In the genomic region with DNA sequence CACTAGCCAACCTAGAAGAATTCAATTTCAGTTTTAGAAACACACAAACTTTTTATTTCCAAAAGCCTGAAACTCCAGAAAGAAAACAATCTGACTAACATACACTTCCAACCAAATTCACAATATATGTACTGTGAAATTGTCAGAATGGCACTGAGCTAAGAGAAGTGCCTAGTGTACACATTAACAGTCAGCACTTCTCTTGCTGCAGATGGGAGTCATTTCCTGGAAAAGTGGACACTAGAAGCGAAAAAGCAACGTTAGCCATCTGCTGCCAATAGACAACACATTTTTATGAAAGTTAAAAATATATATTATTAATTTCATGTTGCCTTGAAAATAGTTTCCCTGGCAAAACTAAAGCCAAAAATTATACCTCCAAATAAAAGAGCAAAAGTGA, we compare ENCODE assay signal across 20 cellular contexts.
"Had no signal": no experiment of that assay in that cellular context is flagged by ENCODE, and none has a peak within 500 bp of the region (broad histone marks: within the 10 kb centered on the region; RNA-seq: fewer than 3 reads in every experiment).

No MANE protein-coding gene starts in this region.

- H3K4me3 ChIP-seq: heart right ventricle, thyroid gland had no signal

- H3K27me3 Mint-ChIP-seq: activated CD4-positive, alpha-beta memory T cell treated with anti-CD3 and anti-CD28 coated beads for 36 hours; activated CD4-positive, alpha-beta T cell treated with anti-CD3 and anti-CD28 coated beads for 36 hours; activated naive CD4-positive, alpha-beta T cell treated with anti-CD3 and anti-CD28 coated beads, Interleukin-2, amount 10 ng/mL, durations not matched to agents 7 days and 5 days; activated T-cell treated with anti-CD3 and anti-CD28 coated beads, Interleukin-2, amount 50 U/mL, for 24 hours; naive thymus-derived CD8-positive, alpha-beta T cell had no signal

- H3K27ac Mint-ChIP-seq: activated CD4-positive, alpha-beta memory T cell treated with anti-CD3 and anti-CD28 coated beads for 36 hours; activated CD4-positive, alpha-beta T cell treated with anti-CD3 and anti-CD28 coated beads for 36 hours; activated naive CD4-positive, alpha-beta T cell treated with anti-CD3 and anti-CD28 coated beads, Interleukin-2, amount 10 ng/mL, durations not matched to agents 7 days and 5 days; activated T-cell treated with anti-CD3 and anti-CD28 coated beads, Interleukin-2, amount 50 U/mL, for 24 hours; naive thymus-derived CD8-positive, alpha-beta T cell; stimulated activated effector memory CD8-positive, alpha-beta T cell treated with anti-CD3 and anti-CD28 coated beads, Interleukin-12 subunit alpha, Interleukin-12 subunit beta, amount 100 ng/mL, for 72 hours had no signal

- H3K9me3 ChIP-seq: heart right ventricle, thyroid gland had no signal

- ATAC-seq: activated CD4-positive, alpha-beta T cell treated with anti-CD3 and anti-CD28 coated beads for 36 hours; left colon; naive thymus-derived CD8-positive, alpha-beta T cell; stimulated activated effector memory CD8-positive, alpha-beta T cell treated with anti-CD3 and anti-CD28 coated beads, Interleukin-12 subunit alpha, Interleukin-12 subunit beta, amount 100 ng/mL, for 72 hours had no signal

- H3K4me3 Mint-ChIP-seq: activated CD4-positive, alpha-beta memory T cell treated with anti-CD3 and anti-CD28 coated beads for 36 hours; activated CD4-positive, alpha-beta T cell treated with anti-CD3 and anti-CD28 coated beads for 36 hours; activated naive CD4-positive, alpha-beta T cell treated with anti-CD3 and anti-CD28 coated beads, Interleukin-2, amount 10 ng/mL, durations not matched to agents 7 days and 5 days; activated T-cell treated with anti-CD3 and anti-CD28 coated beads, Interleukin-2, amount 50 U/mL, for 24 hours; naive thymus-derived CD8-positive, alpha-beta T cell; stimulated activated effector memory CD8-positive, alpha-beta T cell treated with anti-CD3 and anti-CD28 coated beads, Interleukin-12 subunit alpha, Interleukin-12 subunit beta, amount 100 ng/mL, for 72 hours had no signal

- FAIRE-seq: astrocyte, bronchial epithelial cell, endothelial cell of umbilical vein had no signal

- DNase-seq: activated CD4-positive, alpha-beta memory T cell treated with anti-CD3 and anti-CD28 coated beads for 36 hours; activated CD4-positive, alpha-beta T cell treated with anti-CD3 and anti-CD28 coated beads for 36 hours; activated naive CD4-positive, alpha-beta T cell treated with anti-CD3 and anti-CD28 coated beads, Interleukin-2, amount 10 ng/mL, durations not matched to agents 7 days and 5 days; activated T-cell treated with anti-CD3 and anti-CD28 coated beads, Interleukin-2, amount 50 U/mL, for 24 hours; effector CD4-positive, alpha-beta T cell; foreskin melanocyte; heart right ventricle; left colon; mesenchymal stem cell; naive thymus-derived CD8-positive, alpha-beta T cell; stimulated activated CD4-positive, alpha-beta T cell treated with anti-CD3 and anti-CD28 coated beads, Interleukin-12 subunit alpha, Interleukin-12 subunit beta, amount 100 ng/mL, for 4 hours; stimulated activated CD4-positive, alpha-beta T cell treated with anti-CD3 and anti-CD28 coated beads, Interleukin-2, amount 100 ng/mL, for 24 hours; T-helper 1 cell; T1000; thyroid gland had no signal

- H3K27ac ChIP-seq: parathyroid adenoma, thyroid gland had no signal

- H3K9me3 Mint-ChIP-seq: activated CD4-positive, alpha-beta memory T cell treated with anti-CD3 and anti-CD28 coated beads for 36 hours; activated naive CD4-positive, alpha-beta T cell treated with anti-CD3 and anti-CD28 coated beads, Interleukin-2, amount 10 ng/mL, durations not matched to agents 7 days and 5 days; activated T-cell treated with anti-CD3 and anti-CD28 coated beads, Interleukin-2, amount 50 U/mL, for 24 hours; naive thymus-derived CD8-positive, alpha-beta T cell; stimulated activated effector memory CD8-positive, alpha-beta T cell treated with anti-CD3 and anti-CD28 coated beads, Interleukin-12 subunit alpha, Interleukin-12 subunit beta, amount 100 ng/mL, for 72 hours had no signal

- H3K4me1 Mint-ChIP-seq: activated CD4-positive, alpha-beta T cell treated with anti-CD3 and anti-CD28 coated beads for 36 hours; activated naive CD4-positive, alpha-beta T cell treated with anti-CD3 and anti-CD28 coated beads, Interleukin-2, amount 10 ng/mL, durations not matched to agents 7 days and 5 days; stimulated activated effector memory CD8-positive, alpha-beta T cell treated with anti-CD3 and anti-CD28 coated beads, Interleukin-12 subunit alpha, Interleukin-12 subunit beta, amount 100 ng/mL, for 72 hours had no signal

- H3K27me3 ChIP-seq: heart right ventricle, thyroid gland had no signal

- H3K4me1 ChIP-seq: parathyroid adenoma, thyroid gland had no signal

- H3K79me2 ChIP-seq: parathyroid adenoma had no signal

- H3K9ac ChIP-seq: parathyroid adenoma had no signal

- H2AFZ ChIP-seq: parathyroid adenoma had no signal
